33 cellular contexts compared by ENCODE assay signal in the genomic region with DNA sequence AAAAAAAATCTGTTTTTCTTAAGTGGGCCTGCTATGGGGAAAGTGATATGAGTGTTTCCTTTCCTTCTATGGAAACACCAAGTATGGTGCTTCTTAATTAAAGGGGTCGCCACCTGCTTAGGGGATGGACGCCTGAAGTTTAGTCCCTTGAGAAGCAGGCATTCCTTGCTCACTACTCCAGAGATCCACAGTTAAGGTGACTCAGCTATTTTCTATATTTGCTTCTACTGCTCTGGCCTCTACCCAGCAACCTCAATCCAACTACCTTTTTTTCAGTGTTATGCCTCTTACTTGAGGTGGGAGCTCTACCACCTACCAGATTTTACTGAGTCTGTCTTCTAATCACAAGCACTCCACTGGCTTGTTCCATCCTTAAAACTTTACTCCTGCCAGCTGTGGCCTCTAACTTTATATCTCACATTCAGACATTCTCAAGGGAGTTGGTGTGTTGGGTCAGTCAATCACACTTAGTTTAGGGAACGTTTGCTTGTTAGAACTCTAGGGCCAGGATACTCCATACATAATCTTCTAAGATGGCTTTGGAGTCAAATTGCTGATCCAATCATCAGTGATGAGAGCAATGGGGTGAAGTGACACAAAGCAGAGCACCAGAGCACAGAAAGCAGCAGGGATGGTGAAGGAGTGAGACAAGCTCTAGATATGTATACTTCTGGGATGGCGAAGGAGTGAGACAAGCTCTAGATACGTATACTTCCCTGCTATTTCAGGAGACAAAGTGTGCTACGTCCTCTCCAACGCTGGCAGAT.
A peak's percentile ranks its signal among the peaks of the same experiment; 100 is the strongest.
DNase-seq lines count a peak whose midpoint lies in the region; ATAC-seq, FAIRE-seq and TF ChIP-seq lines count a peak whose summit lies in the region.
"Had no signal": no experiment of that assay in that cellular context is flagged by ENCODE, and none has a peak within 500 bp of the region (broad histone marks: within the 10 kb centered on the region; RNA-seq: fewer than 3 reads in every experiment).

No MANE protein-coding gene starts in this region.

- no peak overlapping the region for H3K4me2 ChIP-seq in HepG2 (ENCODE audit: low read depth, low read length)
- no peak overlapping the region for H3K4me2 ChIP-seq in astrocyte (ENCODE audit: low read length)
- H3K4me2 ChIP-seq in mesendoderm (ENCODE audit: low read length): no peak overlapping the region
- no peak overlapping the region for H3K4me2 ChIP-seq in smooth muscle cell
- H3K4me2 ChIP-seq: PC-9 had no signal

- H3K36me3 ChIP-seq in HepG2 (replicated peaks in 1 of 2; ENCODE audit: control insufficient read depth in 1 of 2, insufficient read depth in 2 of 2, low read length in 2 of 2): no peaks in the 10 kb centered on the region
- no peaks in the 10 kb centered on the region for H3K36me3 ChIP-seq in right lobe of liver
- no peaks in the 10 kb centered on the region for H3K36me3 ChIP-seq in astrocyte (ENCODE audit: insufficient read depth, low read length)
- no peaks in the 10 kb centered on the region for H3K36me3 ChIP-seq in mesendoderm (ENCODE audit: control insufficient read depth, insufficient read depth, low read length)
- H3K36me3 ChIP-seq in smooth muscle cell (ENCODE audit: low read depth): no peaks in the 10 kb centered on the region
- H3K36me3 ChIP-seq: SJCRH30 had no signal

- peaks cover 4% of the 10 kb centered on the region for H3K4me1 Mint-ChIP-seq in astrocyte (ENCODE audit: low read depth, unreplicated experiment)
- H3K4me1 Mint-ChIP-seq: CD4-positive, alpha-beta memory T cell; T-cell had no signal

- intact Hi-C loops in HepG2 (cut with micrococcal nuclease; ENCODE audit: unreplicated experiment): no loop called here
- intact Hi-C loops in right lobe of liver (cut with DNase I): no loop called here

- H2AFZ ChIP-seq in HepG2 (ENCODE audit: low read length): no peak overlapping the region
- H2AFZ ChIP-seq in astrocyte (ENCODE audit: low read depth, low read length): no peak overlapping the region
- peak overlapping the region; percentile 21 for H2AFZ ChIP-seq in smooth muscle cell (ENCODE audit: low read depth)
- H2AFZ ChIP-seq: GM23248, PC-9 had no signal

- no peaks in the 10 kb centered on the region for H3K79me1 ChIP-seq in mesendoderm (ENCODE audit: low read length)

- POLR2A ChIA-PET in HepG2 (lab: Yijun Ruan, JAX): no interaction called here

- TF ChIP-seq POLR2A in HepG2 (IDR thresholded peaks at IDR 0.05; ENCODE audit: insufficient read depth in 1 of 2, low read depth in 2 of 2, low read length in 2 of 2) (no peak), right lobe of liver (IDR thresholded peaks at IDR 0.05) (no peak)

- no peaks in the 10 kb centered on the region for H3K9me3 Mint-ChIP-seq in astrocyte (ENCODE audit: unreplicated experiment)

- no peak for TF ChIP-seq EP300 in HepG2 (IDR thresholded peaks at IDR 0.05; ENCODE audit: low read depth in 2 of 2, low read length in 2 of 2)
- no peak for TF ChIP-seq EP300 in HepG2 (CRISPR knock-in tag; IDR thresholded peaks at IDR 0.05; ENCODE audit: borderline replicate concordance)

- FAIRE-seq in HepG2 (lab: Jason Lieb, UNC) (no peak), astrocyte (lab: Jason Lieb, UNC) (no peak)
- FAIRE-seq: A204.1, GM12878, GM19239 had no signal

- no peak overlapping the region for H3K56ac ChIP-seq in mesendoderm (ENCODE audit: low read length)

- H3F3A ChIP-seq in smooth muscle cell (ENCODE audit: low read depth): no peaks in the 10 kb centered on the region

- no peak overlapping the region for H3K4me3 Mint-ChIP-seq in astrocyte (ENCODE audit: unreplicated experiment)
- H3K4me3 Mint-ChIP-seq: CD4-positive, alpha-beta memory T cell; T-cell had no signal

- no peak for DNase-seq in HepG2 (ENCODE audit: low spot score)
- no peak for DNase-seq in right lobe of liver
- peak; percentile 20 for DNase-seq in astrocyte (ENCODE audit: low read depth)
- peak; percentile 54 for DNase-seq in mesendoderm
- no peak for DNase-seq in smooth muscle cell (lab: John Stamatoyannopoulos, UW; ENCODE audit: unreplicated experiment)
- no peak for DNase-seq in NCI-H748 treated with DMSO at 0.1 percent for 48 hours (lab: John Stamatoyannopoulos, UW)
- DNase-seq in activated gamma-delta T cell treated with Interleukin-2 at 50 U/mL for 16 hours: no peak
- no peak for DNase-seq in AG08396 (ENCODE audit: low spot score)
- DNase-seq: C1 segment of cervical spinal cord; CD4-positive, alpha-beta memory T cell; COR-L47; DMS79; EL; GDM1; GM23248; Karpas-422; NCI-H1092; NCI-H1417 treated with DMSO at 0.1 percent for 48 hours; NCI-H1694 treated with DMSO at 0.1 percent for 48 hours; NCI-H2081 treated with DMSO at 0.1 percent for 48 hours; NCI-H2171; NCI-H226; NCI-H510A; NCI-H69; PC-9; SJCRH30; T-cell had no signal

- H3K9me3 ChIP-seq in HepG2 (ENCODE audit: low read length) (no peaks in the 10 kb centered on the region), right lobe of liver (no peaks in the 10 kb centered on the region), astrocyte (ENCODE audit: insufficient read depth, low read depth, low read length) (no peaks in the 10 kb centered on the region), smooth muscle cell (replicated peaks; ENCODE audit: low read depth) (no peaks in the 10 kb centered on the region)

- no peak for TF ChIP-seq RAD21 in HepG2 (CRISPR knock-in tag; IDR thresholded peaks at IDR 0.05)

- no peak overlapping the region for H3K4ac ChIP-seq in mesendoderm (ENCODE audit: low read depth, low read length)

- H3K18ac ChIP-seq in mesendoderm (ENCODE audit: low read length): no peak overlapping the region

- H3K27me3 ChIP-seq in HepG2 (ENCODE audit: control insufficient read depth in 1 of 2, insufficient read depth in 2 of 2, low read length in 2 of 2) (no peaks in the 10 kb centered on the region), right lobe of liver (no peaks in the 10 kb centered on the region), astrocyte (ENCODE audit: insufficient read depth, low read length) (no peaks in the 10 kb centered on the region), mesendoderm (ENCODE audit: insufficient read depth, low read length, poor library complexity) (no peaks in the 10 kb centered on the region), smooth muscle cell (ENCODE audit: low read depth) (no peaks in the 10 kb centered on the region)
- H3K27me3 ChIP-seq: SJCRH30 had no signal

- no peak overlapping the region for H3K27ac Mint-ChIP-seq in astrocyte (ENCODE audit: unreplicated experiment)
- H3K27ac Mint-ChIP-seq: CD4-positive, alpha-beta memory T cell; T-cell had no signal

- H4K20me1 ChIP-seq in HepG2 (ENCODE audit: insufficient read depth, low read length) (no peaks in the 10 kb centered on the region), astrocyte (ENCODE audit: insufficient read depth, low read length) (no peaks in the 10 kb centered on the region), smooth muscle cell (ENCODE audit: low read depth) (no peaks in the 10 kb centered on the region)

- H3K27me3 Mint-ChIP-seq in astrocyte (ENCODE audit: low read depth, unreplicated experiment): no peaks in the 10 kb centered on the region
- H3K27me3 Mint-ChIP-seq: CD4-positive, alpha-beta memory T cell; T-cell had no signal

- H3K4me1 ChIP-seq in HepG2 (ENCODE audit: insufficient read depth, low read length): no peaks in the 10 kb centered on the region
- H3K4me1 ChIP-seq in right lobe of liver: no peaks in the 10 kb centered on the region
- no peaks in the 10 kb centered on the region for H3K4me1 ChIP-seq in astrocyte (ENCODE audit: insufficient read depth, low read length)
- peaks cover 3% of the 10 kb centered on the region for H3K4me1 ChIP-seq in mesendoderm (ENCODE audit: control insufficient read depth, low read depth, low read length)
- no peaks in the 10 kb centered on the region for H3K4me1 ChIP-seq in smooth muscle cell (ENCODE audit: low read depth)

- H2BK120ac ChIP-seq in mesendoderm (ENCODE audit: low read depth, low read length): no peak overlapping the region

- no peak overlapping the region for H2BK15ac ChIP-seq in mesendoderm (replicated peaks; ENCODE audit: low read depth)

- no peak overlapping the region for H2AK5ac ChIP-seq in mesendoderm (ENCODE audit: low read length)

- TF ChIP-seq CTCF in HepG2 (CRISPR knock-in tag; IDR thresholded peaks at IDR 0.05) (no peak), right lobe of liver (IDR thresholded peaks at IDR 0.05) (no peak), astrocyte (IDR thresholded peaks at IDR 0.05; ENCODE audit: insufficient read depth, low read depth, low read length) (no peak), smooth muscle cell (IDR thresholded peaks at IDR 0.05; ENCODE audit: borderline replicate concordance, insufficient read depth, poor library complexity, severe bottlenecking) (no peak)

- no peak overlapping the region for H3K23ac ChIP-seq in mesendoderm (ENCODE audit: low read length)

- no peak overlapping the region for H4K5ac ChIP-seq in mesendoderm (ENCODE audit: low read length)

- no peaks in the 10 kb centered on the region for H3K36me3 Mint-ChIP-seq in astrocyte (ENCODE audit: low read depth, unreplicated experiment)
- H3K36me3 Mint-ChIP-seq: CD4-positive, alpha-beta memory T cell; T-cell had no signal

- no peak overlapping the region for H3K4me3 ChIP-seq in HepG2 (replicated peaks in 1 of 3; ENCODE audit: insufficient read depth in 1 of 3, low read depth in 2 of 3, low read length in 3 of 3)
- H3K4me3 ChIP-seq in right lobe of liver: no peak overlapping the region
- H3K4me3 ChIP-seq in astrocyte (ENCODE audit: insufficient read depth, low read depth, low read length): no peak overlapping the region
- no peak overlapping the region for H3K4me3 ChIP-seq in mesendoderm (ENCODE audit: low read length)
- no peak overlapping the region for H3K4me3 ChIP-seq in smooth muscle cell
- H3K4me3 ChIP-seq: GM12878, GM23248, PC-9, SJCRH30 had no signal

- H3K9ac ChIP-seq in HepG2 (ENCODE audit: insufficient read depth, low read depth, low read length): no peak overlapping the region
- no peak overlapping the region for H3K9ac ChIP-seq in astrocyte (ENCODE audit: low read length)
- no peak overlapping the region for H3K9ac ChIP-seq in mesendoderm (ENCODE audit: low read length)
- no peak overlapping the region for H3K9ac ChIP-seq in smooth muscle cell (ENCODE audit: low read depth)
- H3K9ac ChIP-seq: GM23248 had no signal

- ATAC-seq in HepG2 (no peak), right lobe of liver (no peak)
- ATAC-seq: GM12878, HCT116, Right ventricle myocardium inferior, T-cell had no signal

- H4K8ac ChIP-seq in mesendoderm (ENCODE audit: low read depth, low read length): no peak overlapping the region

- H3K27ac ChIP-seq in HepG2 (ENCODE audit: extremely low read length, insufficient read depth, low read length) (no peak overlapping the region), right lobe of liver (no peak overlapping the region), astrocyte (ENCODE audit: low read depth, low read length) (no peak overlapping the region), mesendoderm (ENCODE audit: low read depth, low read length) (no peak overlapping the region), smooth muscle cell (ENCODE audit: low read depth) (no peak overlapping the region)
- H3K27ac ChIP-seq: GM23248, HL-60, PC-9, SJCRH30 had no signal

- H3K79me2 ChIP-seq in HepG2 (ENCODE audit: insufficient read depth, low read length) (no peaks in the 10 kb centered on the region), astrocyte (ENCODE audit: insufficient read depth, low read length) (no peaks in the 10 kb centered on the region), mesendoderm (ENCODE audit: control insufficient read depth, insufficient read depth, low read length) (no peaks in the 10 kb centered on the region), smooth muscle cell (ENCODE audit: low read depth) (no peaks in the 10 kb centered on the region)

- 15% methylated on average over 7 of the region's 7 CpGs for whole genome bisulfite sequencing in HepG2 (ENCODE audit: low lambda C conversion rate)
- WGBS in right lobe of liver (ENCODE audit: insufficient coverage, low coverage, low lambda C conversion rate, missing lambda C conversion rate): 63% methylated on average over 7 of the region's 7 CpGs
- no CpG with 5 or more reads among the region's 7 CpGs for whole genome bisulfite sequencing in mesendoderm (ENCODE audit: extremely low coverage, insufficient coverage, low lambda C conversion rate)
- 43% methylated on average over 7 of the region's 7 CpGs for WGBS in smooth muscle cell (ENCODE audit: low lambda C conversion rate)

- in situ Hi-C loops in HepG2 (cut with HindIII; ENCODE audit: extremely low pct_ligation_motif_present, low pct_unique_long_range_greater_than_20kb): no loop called here

- no peak overlapping the region for H2BK5ac ChIP-seq in mesendoderm (ENCODE audit: low read length)

- no TSS peak for BruUV-seq in HepG2 (replicated peaks; lab: Mats Ljungman, UMichigan)

- CTCF ChIA-PET in HepG2 (lab: Yijun Ruan, JAX; ENCODE audit: low intra/inter-chr PET ratio, low total read pairs): no interaction called here

Comparison
In these comparisons a context has a peak if more than half of its experiments do, and no peak if none do; other contexts are left out.
1. DNase-seq: peak in astrocyte (single experiment) and mesendoderm (single experiment); none in HepG2 (single experiment), right lobe of liver (0 of 3), smooth muscle cell (single experiment), NCI-H748 treated with DMSO at 0.1 percent for 48 hours (single experiment), activated gamma-delta T cell treated with Interleukin-2 at 50 U/mL for 16 hours (single experiment) and AG08396 (single experiment).